1 cellular context compared by ENCODE assay signal in the genomic region with DNA sequence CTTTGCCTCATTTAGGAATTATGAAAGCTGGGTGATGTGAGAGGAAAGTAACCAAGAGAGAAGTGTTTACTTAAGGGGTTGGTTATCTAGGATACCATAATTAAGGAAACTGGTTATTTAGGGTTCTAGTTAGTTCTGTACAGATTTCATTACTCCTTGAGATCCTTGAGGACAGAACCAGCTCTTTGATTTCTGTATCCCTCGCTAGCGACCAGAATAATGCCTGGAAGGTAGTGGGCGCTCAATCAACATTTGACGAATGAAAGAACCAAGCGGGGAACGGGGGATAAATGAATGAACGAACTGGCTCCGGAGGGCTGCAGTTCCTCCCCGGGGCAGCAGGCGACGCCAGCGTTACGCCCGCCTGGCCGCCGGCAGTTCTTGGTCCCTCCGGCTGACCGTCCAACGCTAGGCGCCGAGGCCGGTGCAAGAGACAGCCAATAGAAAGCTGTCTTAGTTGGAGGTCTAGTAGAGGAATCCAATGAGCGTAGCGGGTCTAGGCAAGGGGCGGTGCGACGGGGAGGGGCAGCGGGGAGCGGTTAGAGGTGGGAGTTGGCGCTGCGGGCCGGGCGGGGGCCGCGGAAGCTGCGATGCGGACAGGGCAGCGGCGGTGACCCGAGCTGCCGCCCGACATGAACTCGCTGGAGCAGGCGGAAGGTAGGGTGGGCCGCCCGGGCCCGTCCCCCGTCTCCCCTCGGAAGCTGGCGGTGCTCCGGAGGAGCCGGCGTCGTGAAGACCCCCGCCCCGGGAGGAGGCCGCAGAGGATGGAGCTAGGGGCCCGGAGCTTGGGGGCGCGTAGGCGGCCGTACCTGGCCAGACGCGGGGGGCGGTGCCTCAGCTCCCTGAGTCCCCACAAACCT.
TF ChIP-seq lines count a peak whose summit lies in the region.

TSS of gene CNEP1R1 (plus strand) at position 542 of the 860 bp plus-strand sequence. CDS start at position 633, 91 bp downstream.

TF ChIP-seq in HepG2, 621 proteins besides CTCF, POLR2A, EP300 and RAD21 (continued from another document and continues in another):
- TF ChIP-seq, protein P1, sequence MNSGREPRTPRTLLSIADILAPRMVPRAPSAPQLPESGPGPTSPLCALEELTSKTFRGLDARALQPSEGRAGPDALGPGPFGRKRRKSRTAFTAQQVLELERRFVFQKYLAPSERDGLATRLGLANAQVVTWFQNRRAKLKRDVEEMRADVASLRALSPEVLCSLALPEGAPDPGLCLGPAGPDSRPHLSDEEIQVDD (CRISPR knock-in tag; IDR thresholded peaks at IDR 0.05; ENCODE audit: borderline replicate concordance) = 0 out of 2 replicates have a peak, but pooled peaks have one; percentile 36
- TF ChIP-seq HMGA1 (CRISPR knock-in tag; conservative IDR thresholded peaks at IDR 0.05) (no peak), SALL2 (CRISPR knock-in tag; IDR thresholded peaks at IDR 0.05) (peak; percentile 62), GTF3A (CRISPR knock-in tag; conservative IDR thresholded peaks at IDR 0.05) (no peak), KLF9 (CRISPR knock-in tag; IDR thresholded peaks at IDR 0.05; ENCODE audit: low read depth) (peak; percentile 91), ISX (CRISPR knock-in tag; conservative IDR thresholded peaks at IDR 0.05) (0 out of 2 replicates have a peak, but pooled peaks have one; percentile 44), ZBTB42 (CRISPR knock-in tag; IDR thresholded peaks at IDR 0.05) (0 out of 2 replicates have a peak, but pooled peaks have one; percentile 65), ZNF607 (CRISPR knock-in tag; IDR thresholded peaks at IDR 0.05; ENCODE audit: borderline replicate concordance) (peak; percentile 82; the same call in 1 of the 2 replicates), REST (IDR thresholded peaks at IDR 0.05; ENCODE audit: borderline replicate concordance in 1 of 2, low read depth in 1 of 2, low read length in 2 of 2) (peak in 1 of 2 experiments; percentile 30; a peak in 1 of 4 replicates), ZNF616 (CRISPR knock-in tag; IDR thresholded peaks at IDR 0.05; ENCODE audit: low read depth) (peak; percentile 41; the same call in 1 of the 2 replicates), ZNF549 (CRISPR knock-in tag; IDR thresholded peaks at IDR 0.05) (no peak), ZFP36L2 (CRISPR knock-in tag; IDR thresholded peaks at IDR 0.05) (no peak), PLRG1 (conservative IDR thresholded peaks at IDR 0.05) (no peak), NR2F6 (IDR thresholded peaks at IDR 0.05) (peak; percentile 34), NR2F6 (CRISPR knock-in tag; IDR thresholded peaks at IDR 0.05) (peak; percentile 71), BHLHE40 (IDR thresholded peaks at IDR 0.05; ENCODE audit: low read length) (peak; percentile 59; the same call in 1 of the 2 replicates), ZNF674 (CRISPR knock-in tag; IDR thresholded peaks at IDR 0.05; ENCODE audit: low read depth) (no peak; the same call in 1 of the 2 replicates), YEATS4 (CRISPR knock-in tag; IDR thresholded peaks at IDR 0.05; ENCODE audit: borderline replicate concordance) (peak; percentile 95), ELK4 (CRISPR knock-in tag; IDR thresholded peaks at IDR 0.05; ENCODE audit: borderline replicate concordance) (no peak), ZSCAN5A (CRISPR knock-in tag; IDR thresholded peaks at IDR 0.05; ENCODE audit: borderline replicate concordance) (0 out of 2 replicates have a peak, but pooled peaks have one; percentile 5), SIX4 (CRISPR knock-in tag; IDR thresholded peaks at IDR 0.05) (no peak), MEIS2 (CRISPR knock-in tag; IDR thresholded peaks at IDR 0.05) (peak; percentile 72), TAF1 (CRISPR knock-in tag; IDR thresholded peaks at IDR 0.05) (peak; percentile 89), THYN1 (CRISPR knock-in tag; IDR thresholded peaks at IDR 0.05; ENCODE audit: borderline replicate concordance, low read depth) (no peak), ZFP36 (IDR thresholded peaks at IDR 0.05; ENCODE audit: borderline replicate concordance, low read depth, low read length, partially characterized antibody) (no peak), ZNF784 (CRISPR knock-in tag; IDR thresholded peaks at IDR 0.05; ENCODE audit: borderline replicate concordance) (peak; percentile 84), SOX6 (IDR thresholded peaks at IDR 0.05) (no peak), SOX6 (CRISPR knock-in tag; IDR thresholded peaks at IDR 0.05) (peak; percentile 88), FOXO4 (CRISPR knock-in tag; conservative IDR thresholded peaks at IDR 0.05) (0 out of 2 replicates have a peak, but pooled peaks have one; percentile 1), JUN (CRISPR knock-in tag; IDR thresholded peaks at IDR 0.05) (no peak; the same call in 1 of the 2 replicates), ZNF724P (CRISPR knock-in tag; IDR thresholded peaks at IDR 0.05; ENCODE audit: borderline replicate concordance) (peak; percentile 44; the same call in 1 of the 2 replicates), ZNF569 (CRISPR knock-in tag; IDR thresholded peaks at IDR 0.05; ENCODE audit: borderline replicate concordance) (no peak), NR3C1 (CRISPR knock-in tag; IDR thresholded peaks at IDR 0.05) (no peak), FOXA1 (IDR thresholded peaks at IDR 0.05) (no peak), FOXA1 (CRISPR knock-in tag; IDR thresholded peaks at IDR 0.05) (peak; percentile 34), CREB3 (CRISPR knock-in tag; IDR thresholded peaks at IDR 0.05) (no peak; the same call in 1 of the 2 replicates), ZNF563 (CRISPR knock-in tag; IDR thresholded peaks at IDR 0.05) (peak; percentile 72; the same call in 1 of the 2 replicates), MTF2 (CRISPR knock-in tag; IDR thresholded peaks at IDR 0.05; ENCODE audit: borderline replicate concordance) (0 out of 2 replicates have a peak, but pooled peaks have one; percentile 83), ZNF354B (CRISPR knock-in tag; IDR thresholded peaks at IDR 0.05) (no peak)
- TF ChIP-seq, protein P2, sequence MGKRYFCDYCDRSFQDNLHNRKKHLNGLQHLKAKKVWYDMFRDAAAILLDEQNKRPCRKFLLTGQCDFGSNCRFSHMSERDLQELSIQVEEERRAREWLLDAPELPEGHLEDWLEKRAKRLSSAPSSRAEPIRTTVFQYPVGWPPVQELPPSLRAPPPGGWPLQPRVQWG (CRISPR knock-in tag; IDR thresholded peaks at IDR 0.05; ENCODE audit: borderline replicate concordance, low read depth) = no peak
- TF ChIP-seq, protein P3, sequence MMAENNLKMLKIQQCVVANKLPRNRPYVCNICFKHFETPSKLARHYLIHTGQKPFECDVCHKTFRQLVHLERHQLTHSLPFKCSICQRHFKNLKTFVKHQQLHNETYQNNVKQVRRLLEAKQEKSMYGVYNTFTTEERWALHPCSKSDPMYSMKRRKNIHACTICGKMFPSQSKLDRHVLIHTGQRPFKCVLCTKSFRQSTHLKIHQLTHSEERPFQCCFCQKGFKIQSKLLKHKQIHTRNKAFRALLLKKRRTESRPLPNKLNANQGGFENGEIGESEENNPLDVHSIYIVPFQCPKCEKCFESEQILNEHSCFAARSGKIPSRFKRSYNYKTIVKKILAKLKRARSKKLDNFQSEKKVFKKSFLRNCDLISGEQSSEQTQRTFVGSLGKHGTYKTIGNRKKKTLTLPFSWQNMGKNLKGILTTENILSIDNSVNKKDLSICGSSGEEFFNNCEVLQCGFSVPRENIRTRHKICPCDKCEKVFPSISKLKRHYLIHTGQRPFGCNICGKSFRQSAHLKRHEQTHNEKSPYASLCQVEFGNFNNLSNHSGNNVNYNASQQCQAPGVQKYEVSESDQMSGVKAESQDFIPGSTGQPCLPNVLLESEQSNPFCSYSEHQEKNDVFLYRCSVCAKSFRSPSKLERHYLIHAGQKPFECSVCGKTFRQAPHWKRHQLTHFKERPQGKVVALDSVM (CRISPR knock-in tag; IDR thresholded peaks at IDR 0.05) = peak; percentile 65
- TF ChIP-seq, protein P4, sequence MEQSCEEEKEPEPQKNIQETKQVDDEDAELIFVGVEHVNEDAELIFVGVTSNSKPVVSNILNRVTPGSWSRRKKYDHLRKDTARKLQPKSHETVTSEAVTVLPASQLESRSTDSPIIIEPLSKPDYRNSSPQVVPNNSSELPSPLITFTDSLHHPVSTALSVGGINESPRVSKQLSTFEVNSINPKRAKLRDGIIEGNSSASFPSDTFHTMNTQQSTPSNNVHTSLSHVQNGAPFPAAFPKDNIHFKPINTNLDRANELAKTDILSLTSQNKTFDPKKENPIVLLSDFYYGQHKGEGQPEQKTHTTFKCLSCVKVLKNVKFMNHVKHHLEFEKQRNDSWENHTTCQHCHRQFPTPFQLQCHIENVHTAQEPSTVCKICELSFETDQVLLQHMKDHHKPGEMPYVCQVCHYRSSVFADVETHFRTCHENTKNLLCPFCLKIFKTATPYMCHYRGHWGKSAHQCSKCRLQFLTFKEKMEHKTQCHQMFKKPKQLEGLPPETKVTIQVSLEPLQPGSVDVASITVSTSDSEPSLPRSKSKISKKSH (CRISPR knock-in tag; IDR thresholded peaks at IDR 0.05; ENCODE audit: borderline replicate concordance) = peak; percentile 72; the same call in 1 of the 2 replicates
- TF ChIP-seq, protein P5, sequence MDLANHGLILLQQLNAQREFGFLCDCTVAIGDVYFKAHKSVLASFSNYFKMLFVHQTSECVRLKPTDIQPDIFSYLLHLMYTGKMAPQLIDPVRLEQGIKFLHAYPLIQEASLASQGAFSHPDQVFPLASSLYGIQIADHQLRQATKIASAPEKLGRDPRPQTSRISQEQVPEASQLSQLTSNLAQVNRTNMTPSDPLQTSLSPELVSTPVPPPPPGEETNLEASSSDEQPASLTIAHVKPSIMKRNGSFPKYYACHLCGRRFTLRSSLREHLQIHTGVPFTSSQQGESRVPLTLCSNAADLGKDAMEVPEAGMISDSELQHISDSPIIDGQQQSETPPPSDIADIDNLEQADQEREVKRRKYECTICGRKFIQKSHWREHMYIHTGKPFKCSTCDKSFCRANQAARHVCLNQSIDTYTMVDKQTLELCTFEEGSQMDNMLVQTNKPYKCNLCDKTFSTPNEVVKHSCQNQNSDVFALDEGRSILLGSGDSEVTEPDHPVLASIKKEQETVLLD (CRISPR knock-in tag; IDR thresholded peaks at IDR 0.05; ENCODE audit: low read depth) = peak; percentile 79
